22 cellular contexts compared by ENCODE assay signal in genomic region chr10:49528977-49529506, GRCh38. TPM values are rescaled to one million over a fixed set of nuclear protein-coding genes. Genes with fewer than 3 reads are reported as not detected.
DNase-seq lines count a peak whose midpoint lies in the region; ATAC-seq, FAIRE-seq and TF ChIP-seq lines count a peak whose summit lies in the region.
"Had no signal": no experiment of that assay in that cellular context is flagged by ENCODE, and none has a peak within 500 bp of the region (broad histone marks: within the 10 kb centered on the region; RNA-seq: fewer than 3 reads in every experiment).

No MANE protein-coding gene starts in this region.

- no peaks in the 10 kb centered on the region for H3K4me1 ChIP-seq in HepG2 (ENCODE audit: insufficient read depth, low read length)
- H3K4me1 ChIP-seq in right lobe of liver = no peaks in the 10 kb centered on the region
- H3K4me1 ChIP-seq: Caco-2 had no signal

- H3K9me3 ChIP-seq in HepG2 (ENCODE audit: low read length) (no peaks in the 10 kb centered on the region), right lobe of liver (no peaks in the 10 kb centered on the region)
- H3K9me3 ChIP-seq: Caco-2 had no signal

- H3K27ac Mint-ChIP-seq in activated T-helper 2 cell treated with anti-CD3 and anti-CD28 coated beads, Interferon-gamma antibody, Interleukin-2, Interleukin-4, amounts not matched to agents 10 μg/mL and 5 μg/mL and 100 μg/mL, durations not matched to agents 14 hours and 24 hours and 36 hours = peak overlapping the region; percentile 47
- peak overlapping the region; percentile 69 for H3K27ac Mint-ChIP-seq in osteocyte (ENCODE audit: unreplicated experiment)
- H3K27ac Mint-ChIP-seq: CD4-positive, alpha-beta T cell; GM23338 had no signal

- H3K27me3 ChIP-seq in HepG2 (ENCODE audit: control insufficient read depth in 1 of 2, insufficient read depth in 2 of 2, low read length in 2 of 2) (no peaks in the 10 kb centered on the region), right lobe of liver (no peaks in the 10 kb centered on the region)

- no peak overlapping the region for H2AFZ ChIP-seq in HepG2 (ENCODE audit: low read length)
- H2AFZ ChIP-seq: GM23338 had no signal

- no peak overlapping the region for H3K4me3 Mint-ChIP-seq in activated T-helper 2 cell treated with anti-CD3 and anti-CD28 coated beads, Interferon-gamma antibody, Interleukin-2, Interleukin-4, amounts not matched to agents 10 μg/mL and 5 μg/mL and 100 μg/mL, durations not matched to agents 14 hours and 24 hours and 36 hours (ENCODE audit: low read depth)
- H3K4me3 Mint-ChIP-seq in osteocyte (ENCODE audit: unreplicated experiment) = no peak overlapping the region
- H3K4me3 Mint-ChIP-seq: CD4-positive, alpha-beta T cell; GM23338 had no signal

- no peak overlapping the region for H3K4me2 ChIP-seq in HepG2 (ENCODE audit: low read depth, low read length)
- H3K4me2 ChIP-seq: GM23338 had no signal

- DNase-seq in HepG2 (ENCODE audit: low spot score) (no peak), right lobe of liver (no peak), osteocyte (ENCODE audit: extremely low spot score, unreplicated experiment) (no peak), SW480 (ENCODE audit: low spot score) (no peak), retina (no peak)
- DNase-seq in activated T-helper 2 cell treated with anti-CD3 and anti-CD28 coated beads, Interferon-gamma antibody, Interleukin-2, Interleukin-4, amounts not matched to agents 10 μg/mL and 5 μg/mL and 100 μg/mL, durations not matched to agents 14 hours and 24 hours and 36 hours (ENCODE audit: low spot score) = no peak
- DNase-seq: AML-193; Caco-2; CD4-positive, alpha-beta T cell; DMS153; DMS79; GDM1; HCEC 1CT had no signal

- no peak overlapping the region for H3K9ac ChIP-seq in HepG2 (ENCODE audit: insufficient read depth, low read depth, low read length)

- no peak for TF ChIP-seq POLR2A in HepG2 (IDR thresholded peaks at IDR 0.05; ENCODE audit: insufficient read depth in 1 of 2, low read depth in 2 of 2, low read length in 2 of 2)
- TF ChIP-seq POLR2A in right lobe of liver (IDR thresholded peaks at IDR 0.05) = no peak

- TF ChIP-seq RAD21 in HepG2 (CRISPR knock-in tag; IDR thresholded peaks at IDR 0.05) = no peak

- POLR2A ChIA-PET in HepG2 (lab: Yijun Ruan, JAX) = no interaction called here

- no peak for ATAC-seq in HepG2
- no peak for ATAC-seq in right lobe of liver
- ATAC-seq in GM18873 (IDR thresholded peaks at IDR 0.05; ENCODE audit: low FRiP score, unreplicated experiment) = no peak
- ATAC-seq: GM23338 had no signal

- H3K79me2 ChIP-seq in HepG2 (ENCODE audit: insufficient read depth, low read length) = peaks cover 2% of the 10 kb centered on the region

- H3K27me3 Mint-ChIP-seq in activated T-helper 2 cell treated with anti-CD3 and anti-CD28 coated beads, Interferon-gamma antibody, Interleukin-2, Interleukin-4, amounts not matched to agents 10 μg/mL and 5 μg/mL and 100 μg/mL, durations not matched to agents 14 hours and 24 hours and 36 hours (ENCODE audit: low read depth) = no peaks in the 10 kb centered on the region
- no peaks in the 10 kb centered on the region for H3K27me3 Mint-ChIP-seq in osteocyte (ENCODE audit: unreplicated experiment)
- H3K27me3 Mint-ChIP-seq: CD4-positive, alpha-beta T cell had no signal

- in situ Hi-C loops in HepG2 (cut with HindIII; ENCODE audit: extremely low pct_ligation_motif_present, low pct_unique_long_range_greater_than_20kb) = no loop called here

- H3K4me1 Mint-ChIP-seq in activated T-helper 2 cell treated with anti-CD3 and anti-CD28 coated beads, Interferon-gamma antibody, Interleukin-2, Interleukin-4, amounts not matched to agents 10 μg/mL and 5 μg/mL and 100 μg/mL, durations not matched to agents 14 hours and 24 hours and 36 hours (ENCODE audit: low read depth) = peaks cover 10% of the 10 kb centered on the region
- H3K4me1 Mint-ChIP-seq in osteocyte (ENCODE audit: unreplicated experiment) = peaks cover 65% of the 10 kb centered on the region

- peaks cover 16 to 65% of the 10 kb centered on the region in 2 experiments for H3K36me3 ChIP-seq in HepG2 (replicated peaks in 1 of 2; ENCODE audit: control insufficient read depth in 1 of 2, insufficient read depth in 2 of 2, low read length in 2 of 2)
- peaks cover 0 to 66% (median 17%) of the 10 kb centered on the region in 4 donors for H3K36me3 ChIP-seq in right lobe of liver

- BruUV-seq in HepG2 (replicated peaks; lab: Mats Ljungman, UMichigan) = no TSS peak

- TF ChIP-seq CTCF in HepG2 (CRISPR knock-in tag; IDR thresholded peaks at IDR 0.05) = no peak
- TF ChIP-seq CTCF in right lobe of liver (IDR thresholded peaks at IDR 0.05) = no peak
- no peak for TF ChIP-seq CTCF in osteocyte (IDR thresholded peaks at IDR 0.05)

- no peaks in the 10 kb centered on the region for H4K20me1 ChIP-seq in HepG2 (ENCODE audit: insufficient read depth, low read length)

- no peak overlapping the region for H3K27ac ChIP-seq in HepG2 (ENCODE audit: extremely low read length, insufficient read depth, low read length)
- H3K27ac ChIP-seq in right lobe of liver = no peak overlapping the region
- H3K27ac ChIP-seq: C4-2B had no signal

- H3K9me3 Mint-ChIP-seq in activated T-helper 2 cell treated with anti-CD3 and anti-CD28 coated beads, Interferon-gamma antibody, Interleukin-2, Interleukin-4, amounts not matched to agents 10 μg/mL and 5 μg/mL and 100 μg/mL, durations not matched to agents 14 hours and 24 hours and 36 hours = no peaks in the 10 kb centered on the region
- no peaks in the 10 kb centered on the region for H3K9me3 Mint-ChIP-seq in osteocyte (ENCODE audit: unreplicated experiment)
- H3K9me3 Mint-ChIP-seq: CD4-positive, alpha-beta T cell; GM23338 had no signal

- 86% methylated on average over 2 of the region's 2 CpGs for WGBS in HepG2 (ENCODE audit: low lambda C conversion rate)
- 77% methylated on average over 2 of the region's 2 CpGs for WGBS in right lobe of liver (ENCODE audit: insufficient coverage, low coverage, low lambda C conversion rate, missing lambda C conversion rate)

- TF ChIP-seq EP300 in HepG2 (IDR thresholded peaks at IDR 0.05; ENCODE audit: low read depth in 2 of 2, low read length in 2 of 2) = no peak
- no peak for TF ChIP-seq EP300 in HepG2 (CRISPR knock-in tag; IDR thresholded peaks at IDR 0.05; ENCODE audit: borderline replicate concordance)

- H3K36me3 Mint-ChIP-seq in activated T-helper 2 cell treated with anti-CD3 and anti-CD28 coated beads, Interferon-gamma antibody, Interleukin-2, Interleukin-4, amounts not matched to agents 10 μg/mL and 5 μg/mL and 100 μg/mL, durations not matched to agents 14 hours and 24 hours and 36 hours (ENCODE audit: low read depth) = peaks cover 66% of the 10 kb centered on the region
- peaks cover 74% of the 10 kb centered on the region for H3K36me3 Mint-ChIP-seq in osteocyte (ENCODE audit: unreplicated experiment)

- CTCF ChIA-PET in HepG2 (lab: Yijun Ruan, JAX; ENCODE audit: low intra/inter-chr PET ratio, low total read pairs) = no interaction called here

- FAIRE-seq in HepG2 (lab: Jason Lieb, UNC) = no peak
- FAIRE-seq: A204.1, D721Med, GM12892, GM18507, H54, HTR-8/SVneo had no signal

- intact Hi-C loops in HepG2 (cut with micrococcal nuclease; ENCODE audit: unreplicated experiment) = no loop called here
- intact Hi-C loops in right lobe of liver (cut with DNase I) = no loop called here
- intact Hi-C loops in activated T-helper 2 cell treated with anti-CD3 and anti-CD28 coated beads, Interferon-gamma antibody, Interleukin-2, Interleukin-4, amounts not matched to agents 10 μg/mL and 5 μg/mL and 100 μg/mL, durations not matched to agents 14 hours and 24 hours and 36 hours (cut with micrococcal nuclease) = no loop called here

- H3K4me3 ChIP-seq in HepG2 (replicated peaks in 1 of 3; ENCODE audit: insufficient read depth in 1 of 3, low read depth in 2 of 3, low read length in 3 of 3) (no peak overlapping the region), right lobe of liver (no peak overlapping the region)
- H3K4me3 ChIP-seq: GM23338 had no signal

TF ChIP-seq in HepG2, 621 proteins besides CTCF, POLR2A, EP300 and RAD21 (continues in another document):
- TF ChIP-seq NFE2L2 (IDR thresholded peaks at IDR 0.05; ENCODE audit: low read length) = peak; percentile 45

RNA-seq across cellular contexts. Expression of gene ERCC6, which starts 9.9 kb away (rescaled TPM):
- total RNA-seq in HepG2 (2016; rRNA removed; fragmentation: Illumina TruSeq; extraction: Trizol) (9.8 and 11.8 TPM in 2 replicates), right lobe of liver (10 to 100 TPM in 4 of 6 experiments, 1 to 10 TPM in 2; 7.3 to 16.8 (median 10.6) TPM), osteocyte (184 and 187 TPM in 2 replicates)
- total RNA-seq in HepG2 (2016; cell fraction: cytosol; rRNA removed; fragmentation: Illumina TruSeq; extraction: Trizol; ENCODE audit: low read depth) = 9.6 and 11.6 TPM in 2 replicates
- 9.2 and 11.5 TPM in 2 replicates for total RNA-seq in HepG2 (2016; cell fraction: insoluble cytoplasmic fraction; rRNA removed; fragmentation: Illumina TruSeq; extraction: Trizol)
- total RNA-seq in HepG2 (2016; cell fraction: membrane; rRNA removed; fragmentation: Illumina TruSeq; extraction: Trizol) = 3.1 and 3.4 TPM in 2 replicates
- 11.7 and 15.3 TPM in 2 replicates for total RNA-seq in HepG2 (2016; cell fraction: nucleus; rRNA removed; fragmentation: Illumina TruSeq; extraction: Trizol)
- polyA plus RNA-seq in HepG2 (2011; rRNA removed) = 4.8 and 5.1 TPM in 2 replicates
- 2.0 and 3.0 TPM in 2 replicates for polyA plus RNA-seq in HepG2 (2011; cell fraction: cytosol; rRNA removed)
- polyA plus RNA-seq in HepG2 (2011; cell fraction: nucleus; rRNA removed) = 7.4 and 10.0 TPM in 2 replicates
- polyA plus RNA-seq in HepG2 (2012) = 3.7 and 4.9 TPM in 2 replicates
- 0.33 and 0.57 TPM in 2 replicates for polyA plus RNA-seq in HepG2 (2016; cell fraction: cytosol; fragmentation: Illumina TruSeq; extraction: Trizol; ENCODE audit: low read depth)
- polyA plus RNA-seq in HepG2 (2016; cell fraction: insoluble cytoplasmic fraction; fragmentation: Illumina TruSeq; extraction: Trizol; ENCODE audit: low read depth) = 5.4 and 6.2 TPM in 2 replicates
- 0.66 and 0.81 TPM in 2 replicates for polyA plus RNA-seq in HepG2 (2016; cell fraction: membrane; fragmentation: Illumina TruSeq; extraction: Trizol; ENCODE audit: low read depth)
- polyA plus RNA-seq in HepG2 (2016; cell fraction: nucleus; fragmentation: Illumina TruSeq; extraction: Trizol; ENCODE audit: insufficient read depth, low read depth) = 8.3 TPM in 2 replicates
- polyA minus RNA-seq in HepG2 (2011; rRNA and poly(A)+ RNA removed; ENCODE audit: low replicate concordance) = 38.4 and 115 TPM in 2 replicates
- 5.5 and 8.2 TPM in 2 replicates for polyA minus RNA-seq in HepG2 (2011; cell fraction: cytosol; rRNA and poly(A)+ RNA removed)
- 37.0 and 38.9 TPM in 2 replicates for polyA minus RNA-seq in HepG2 (2011; cell fraction: nucleus; rRNA and poly(A)+ RNA removed)
- 22.7 and 26.2 TPM in 2 replicates for total RNA-seq in activated T-helper 2 cell treated with anti-CD3 and anti-CD28 coated beads, Interferon-gamma antibody, Interleukin-2, Interleukin-4, amounts not matched to agents 10 μg/mL and 5 μg/mL and 100 μg/mL, durations not matched to agents 14 hours and 24 hours and 36 hours
